Comparison of ENCODE assay signal across 12 cellular contexts in genomic region chr10:100653238-100653956, GRCh38.
DNase-seq lines count a peak whose midpoint lies in the region; ATAC-seq, FAIRE-seq and TF ChIP-seq lines count a peak whose summit lies in the region.
"Had no signal": no experiment of that assay in that cellular context is flagged by ENCODE, and none has a peak within 500 bp of the region (broad histone marks: within the 10 kb centered on the region; RNA-seq: fewer than 3 reads in every experiment).

No MANE protein-coding gene starts in this region.

- DNase-seq in CD8-positive, alpha-beta T cell = no peak
- DNase-seq in H1 (ENCODE audit: low read depth in 1 of 2, low spot score in 2 of 2) (no peak), neural crest cell (ENCODE audit: low read depth, low spot score) (no peak), middle frontal gyrus (ENCODE audit: extremely low spot score, low spot score) (no peak)
- no peak for DNase-seq in stimulated activated naive CD4-positive, alpha-beta T cell (lab: John Stamatoyannopoulos, UW)
- DNase-seq: esophagus squamous epithelium, NCI-H1048, occipital lobe, RPMI8226 had no signal

- H3K79me1 ChIP-seq in H1 (ENCODE audit: low read depth, low read length) = no peaks in the 10 kb centered on the region; the same call in 1 of the 2 replicates

- H3K36me3 ChIP-seq in CD8-positive, alpha-beta T cell (ENCODE audit: insufficient read depth, low read length) = no peaks in the 10 kb centered on the region
- H3K36me3 ChIP-seq in HUES64 (ENCODE audit: insufficient read depth, low read length) (no peaks in the 10 kb centered on the region), H1 (ENCODE audit: control insufficient read depth in 2 of 4, insufficient read depth in 4 of 4, low read length in 3 of 4) (no peaks in the 10 kb centered on the region)
- H3K36me3 ChIP-seq: esophagus squamous epithelium had no signal

- H2BK5ac ChIP-seq in H1 (ENCODE audit: low read depth, low read length) = no peak overlapping the region

- H3K9me3 ChIP-seq in CD8-positive, alpha-beta T cell (ENCODE audit: low read length) = no peaks in the 10 kb centered on the region
- H3K9me3 ChIP-seq in HUES64 (ENCODE audit: insufficient read depth, low read depth, low read length) (no peaks in the 10 kb centered on the region), H1 (ENCODE audit: insufficient read depth in 2 of 2, low read depth in 1 of 2, low read length in 1 of 2) (no peaks in the 10 kb centered on the region)

- H3K27me3 ChIP-seq in CD8-positive, alpha-beta T cell (ENCODE audit: insufficient read depth, low read length) = peaks cover 31% of the 10 kb centered on the region
- peaks cover 79% of the 10 kb centered on the region for H3K27me3 ChIP-seq in HUES64 (ENCODE audit: insufficient read depth, low read length)
- peaks cover 32 to 61% (median 57%) of the 10 kb centered on the region in 4 experiments for H3K27me3 ChIP-seq in H1 (replicated peaks in 1 of 4; ENCODE audit: control insufficient read depth in 3 of 4, extremely low read depth in 1 of 4, insufficient read depth in 3 of 4, low read length in 3 of 4)

- H3K27me3 Mint-ChIP-seq in CD8-positive, alpha-beta T cell (ENCODE audit: low read depth) = peaks cover 62% of the 10 kb centered on the region
- H3K27me3 Mint-ChIP-seq in neural crest cell (ENCODE audit: low read depth) = peaks cover 85% of the 10 kb centered on the region

- POLR2A ChIA-PET in CD8-positive, alpha-beta T cell (lab: Charles Lee) = no interaction called here
- POLR2A ChIA-PET in H1 (lab: Charles Lee; ENCODE audit: partially characterized antibody) = interaction anchor here (1.0 to 1.9 kb wide), 2 partner anchors 11 to 90 kb away, joined by 3 to 8 read pairs; no protein-coding TSS in a partner anchor

- no peak overlapping the region for H2AK5ac ChIP-seq in H1 (ENCODE audit: low read depth, low read length)

- no peaks in the 10 kb centered on the region for H3K36me3 Mint-ChIP-seq in CD8-positive, alpha-beta T cell
- H3K36me3 Mint-ChIP-seq in neural crest cell (ENCODE audit: low read depth) = peaks cover 2% of the 10 kb centered on the region

- no peak for ATAC-seq in CD8-positive, alpha-beta T cell
- no peak for ATAC-seq in SK-N-SH treated with all-trans-retinoic acid at 6 μM for 48 hours

- no peak overlapping the region for H3K18ac ChIP-seq in H1 (ENCODE audit: extremely low read depth, low read length)

- H3K27ac Mint-ChIP-seq in CD8-positive, alpha-beta T cell = no peak overlapping the region
- no peak overlapping the region for H3K27ac Mint-ChIP-seq in neural crest cell (ENCODE audit: unreplicated experiment)

- H3K4me1 Mint-ChIP-seq in CD8-positive, alpha-beta T cell (ENCODE audit: low read depth) = peaks cover 23% of the 10 kb centered on the region
- peaks cover 29% of the 10 kb centered on the region for H3K4me1 Mint-ChIP-seq in neural crest cell

- no peak for TF ChIP-seq EP300 in H1 (IDR thresholded peaks at IDR 0.05; ENCODE audit: borderline replicate concordance in 1 of 2, low read depth in 2 of 2, low read length in 2 of 2)

- FAIRE-seq in H1 (lab: Jason Lieb, UNC) = no peak
- FAIRE-seq: islet of Langerhans had no signal

- peak overlapping the region; percentile 44 for H4K5ac ChIP-seq in H1 (ENCODE audit: insufficient read length, low read depth, low read length)

- peaks cover 0 to 3% of the 10 kb centered on the region in 2 experiments for H4K20me1 ChIP-seq in H1 (replicated peaks in 1 of 2; ENCODE audit: control insufficient read depth in 1 of 2, insufficient read depth in 2 of 2, low read length in 2 of 2)

- no peak overlapping the region for H2BK20ac ChIP-seq in H1 (ENCODE audit: low read length)

- H3K4ac ChIP-seq in H1 (replicated peaks; ENCODE audit: insufficient read length, low read depth, low read length) = peak overlapping the region; percentile 49

- CTCF ChIA-PET in CD8-positive, alpha-beta T cell (lab: Charles Lee) = no interaction called here
- CTCF ChIA-PET in H1 (lab: Charles Lee; ENCODE audit: partially characterized antibody) = interaction anchor here (0.9 to 1.6 kb wide), 8 partner anchors 15 to 397 kb away, joined by 3 to 4 read pairs (median 3); no protein-coding TSS in a partner anchor

- H3K27ac ChIP-seq in CD8-positive, alpha-beta T cell (ENCODE audit: low read depth, low read length) = no peak overlapping the region
- H3K27ac ChIP-seq in HUES64 (ENCODE audit: low read depth, low read length) (no peak overlapping the region), H1 (ENCODE audit: low read depth, low read length) (no peak overlapping the region)
- H3K27ac ChIP-seq: esophagus squamous epithelium had no signal

- peaks cover 23% of the 10 kb centered on the region; the same call in 1 of the 2 replicates for H3K23me2 ChIP-seq in H1 (ENCODE audit: low read depth, low read length)

- no peak overlapping the region for H3K23ac ChIP-seq in H1 (ENCODE audit: insufficient read length)

- H3K9me3 Mint-ChIP-seq in CD8-positive, alpha-beta T cell = no peaks in the 10 kb centered on the region
- H3K9me3 Mint-ChIP-seq in neural crest cell = peaks cover 6% of the 10 kb centered on the region

- H3K9ac ChIP-seq in HUES64 (ENCODE audit: low read depth, low read length) (no peak overlapping the region), H1 (replicated peaks in 1 of 4; ENCODE audit: extremely low read depth in 1 of 4, low read depth in 3 of 4, low read length in 3 of 4) (no peak overlapping the region)

- WGBS in HUES64 = 21% methylated on average over 9 of the region's 9 CpGs
- WGBS in H1 (ENCODE audit: extremely low coverage in 1 of 2, insufficient coverage in 1 of 2, insufficient read length in 1 of 2, insufficient replicate concordance in 2 of 2, low coverage in 1 of 2, low lambda C conversion rate in 2 of 2, missing lambda C conversion rate in 1 of 2), 2 experiments = 32% methylated on average over 9 of the region's 9 CpGs; no CpG with 5 or more reads in 1 of the 2 experiments

- no peak overlapping the region; the same call in 1 of the 2 replicates for H4K8ac ChIP-seq in H1 (ENCODE audit: extremely low read depth, insufficient read depth, low read length)

- H3K4me3 Mint-ChIP-seq in CD8-positive, alpha-beta T cell = peak overlapping the region; percentile 64
- peak overlapping the region; percentile 78 for H3K4me3 Mint-ChIP-seq in neural crest cell

- peak overlapping the region; percentile 94 to 96 for H3K4me2 ChIP-seq in H1 (ENCODE audit: insufficient read depth in 1 of 2, low read depth in 2 of 2, low read length in 2 of 2)

- H2BK12ac ChIP-seq in H1 (ENCODE audit: low read depth, low read length) = peak overlapping the region; percentile 43; the same call in 1 of the 2 replicates

- no peak overlapping the region for H2AFZ ChIP-seq in H1 (ENCODE audit: low read length)

- TF ChIP-seq CTCF in CD8-positive, alpha-beta T cell (IDR thresholded peaks at IDR 0.05) = no peak
- TF ChIP-seq CTCF in H1 (IDR thresholded peaks at IDR 0.05; ENCODE audit: control extremely low read depth in 1 of 3, insufficient read depth in 1 of 3, low read depth in 1 of 3, low read length in 3 of 3) (no peak), neural crest cell (conservative IDR thresholded peaks at IDR 0.05) (no peak)

- no peak overlapping the region for H3K4me3 ChIP-seq in CD8-positive, alpha-beta T cell (ENCODE audit: low read depth, low read length)
- H3K4me3 ChIP-seq in HUES64 (ENCODE audit: low read length) = peak overlapping the region; percentile 50
- H3K4me3 ChIP-seq in H1 (ENCODE audit: extremely low read depth in 1 of 4, insufficient read depth in 2 of 4, low read depth in 3 of 4, low read length in 4 of 4) = peak overlapping the region; percentile 4 to 68 (median 32); a peak in 6 of 8 replicates

- H4K91ac ChIP-seq in H1 (replicated peaks; ENCODE audit: insufficient read length, low read length) = peak overlapping the region; percentile 70

- H2BK120ac ChIP-seq in H1 (replicated peaks; ENCODE audit: low read depth, low read length) = no peak overlapping the region

- peaks cover 22% of the 10 kb centered on the region for H3K4me1 ChIP-seq in CD8-positive, alpha-beta T cell (ENCODE audit: insufficient read depth, low read length)
- H3K4me1 ChIP-seq in HUES64 (ENCODE audit: insufficient read depth, low read length) (peaks cover 19% of the 10 kb centered on the region), H1 (replicated peaks in 1 of 4; ENCODE audit: control insufficient read depth in 3 of 4, insufficient read depth in 4 of 4, low read length in 3 of 4) (peaks cover 0 to 15% (median 11%) of the 10 kb centered on the region in 4 experiments; a peak in 6 of 7 replicates)

- peak overlapping the region; percentile 53 for H3K56ac ChIP-seq in H1 (replicated peaks; ENCODE audit: insufficient read length, low read depth, low read length)

- TF ChIP-seq RAD21 in H1 (IDR thresholded peaks at IDR 0.05 in 1 of 2, conservative IDR thresholded peaks at IDR 0.05 in 1 of 2; ENCODE audit: low read depth in 2 of 2, low read length in 2 of 2) = no peak

- no peak overlapping the region for H2BK15ac ChIP-seq in H1 (ENCODE audit: low read length)

- TF ChIP-seq POLR2A in H1 (IDR thresholded peaks at IDR 0.05; ENCODE audit: control extremely low read depth in 1 of 2, low read depth in 2 of 2, low read length in 2 of 2) = no peak

- H3K79me2 ChIP-seq in H1 (ENCODE audit: control insufficient read depth in 1 of 2, insufficient read depth in 2 of 2, low read length in 2 of 2) = no peaks in the 10 kb centered on the region

- H3K14ac ChIP-seq in H1 (ENCODE audit: insufficient read length) = no peak overlapping the region

- intact Hi-C loops in CD8-positive, alpha-beta T cell (cut with DNase I, micrococcal nuclease) = no loop called here

TF ChIP-seq in H1, 55 proteins besides CTCF, POLR2A, EP300 and RAD21 (continues in another document):
- no peak for TF ChIP-seq CREB1 (IDR thresholded peaks at IDR 0.05)
- no peak for TF ChIP-seq SAP30 (IDR thresholded peaks at IDR 0.05; ENCODE audit: insufficient read depth, insufficient replicate concordance, low read length)
- no peak for TF ChIP-seq JUN (IDR thresholded peaks at IDR 0.05; ENCODE audit: low read depth, low read length)
- no peak for TF ChIP-seq ASH2L (IDR thresholded peaks at IDR 0.05; ENCODE audit: low read length)
- no peak for TF ChIP-seq SRF (IDR thresholded peaks at IDR 0.05; ENCODE audit: low read depth, low read length)
- no peak for TF ChIP-seq POLR2AphosphoS5 (IDR thresholded peaks at IDR 0.05; ENCODE audit: low read depth, low read length)
- TF ChIP-seq SIN3A (conservative IDR thresholded peaks at IDR 0.05 in 1 of 2, IDR thresholded peaks at IDR 0.05 in 1 of 2; ENCODE audit: low read depth in 1 of 2, low read length in 2 of 2) = no peak

TF ChIP-seq in SK-N-SH treated with all-trans-retinoic acid at 6 μM for 48 hours, 23 proteins besides CTCF, POLR2A, EP300 and RAD21 (continues in another document):
- no peak for TF ChIP-seq ESRRG (CRISPR knock-in tag; IDR thresholded peaks at IDR 0.05)
- TF ChIP-seq ZC3H10 (CRISPR knock-in tag; IDR thresholded peaks at IDR 0.05) = no peak
- no peak for TF ChIP-seq ARNTL (CRISPR knock-in tag; IDR thresholded peaks at IDR 0.05; ENCODE audit: borderline replicate concordance, low read depth)
- no peak for TF ChIP-seq CSDC2 (CRISPR knock-in tag; IDR thresholded peaks at IDR 0.05)
- TF ChIP-seq ZNF70 (CRISPR knock-in tag; IDR thresholded peaks at IDR 0.05) = no peak
- no peak for TF ChIP-seq SNAI2 (CRISPR knock-in tag; IDR thresholded peaks at IDR 0.05)
- TF ChIP-seq TOX (CRISPR knock-in tag; IDR thresholded peaks at IDR 0.05; ENCODE audit: borderline replicate concordance) = no peak
- TF ChIP-seq PPARA (CRISPR knock-in tag; IDR thresholded peaks at IDR 0.05; ENCODE audit: borderline replicate concordance) = no peak
- no peak for TF ChIP-seq GLIS3 (CRISPR knock-in tag; IDR thresholded peaks at IDR 0.05)
